1 cellular context compared by ENCODE assay signal in genomic region chr19:45469132-45469834, GRCh38.
TF ChIP-seq lines count a peak whose summit lies in the region.

No MANE protein-coding gene starts in this region.

TF ChIP-seq in A549, 52 proteins besides CTCF, POLR2A, EP300 and RAD21 (continued from another document):
- TF ChIP-seq HOXB5 (CRISPR knock-in tag; IDR thresholded peaks at IDR 0.05), result peak; percentile 89
- no peak for TF ChIP-seq POLR2AphosphoS2 (conservative IDR thresholded peaks at IDR 0.05; ENCODE audit: low read length)
- TF ChIP-seq HDAC2 (IDR thresholded peaks at IDR 0.05), result no peak
- TF ChIP-seq MYC (IDR thresholded peaks at IDR 0.05; ENCODE audit: borderline replicate concordance, low read length), result no peak
- TF ChIP-seq MAZ (IDR thresholded peaks at IDR 0.05; ENCODE audit: borderline replicate concordance, low read depth, low read length), result 0 out of 2 replicates have a peak, but pooled peaks have one; percentile 8
- no peak for TF ChIP-seq ATOH8 (CRISPR knock-in tag; IDR thresholded peaks at IDR 0.05; ENCODE audit: low read depth)
- peak; percentile 63; the same call in 1 of the 2 replicates for TF ChIP-seq PHF8 (IDR thresholded peaks at IDR 0.05; ENCODE audit: borderline replicate concordance, low read depth)
- TF ChIP-seq JUN (IDR thresholded peaks at IDR 0.05), result 0 out of 5 replicates have a peak, but pooled peaks of 1 of the 2 experiments have one; percentile 26
- TF ChIP-seq HOXA7 (CRISPR knock-in tag; IDR thresholded peaks at IDR 0.05), result peak; percentile 66; the same call in 1 of the 2 replicates
- no peak for TF ChIP-seq CHD2 (IDR thresholded peaks at IDR 0.05; ENCODE audit: low read length, partially characterized antibody)
- TF ChIP-seq FOSB (CRISPR knock-in tag; IDR thresholded peaks at IDR 0.05), result 0 out of 2 replicates have a peak, but pooled peaks have one; percentile 95
- TF ChIP-seq FOSL2 (IDR thresholded peaks at IDR 0.05), result no peak
- TF ChIP-seq FOSL2 (CRISPR knock-in tag; IDR thresholded peaks at IDR 0.05), result peak; percentile 60
- TF ChIP-seq PBX3 (IDR thresholded peaks at IDR 0.05), result no peak
- peak; percentile 97 for TF ChIP-seq TFCP2L1 (CRISPR knock-in tag; IDR thresholded peaks at IDR 0.05)
- TF ChIP-seq RARB (CRISPR knock-in tag; IDR thresholded peaks at IDR 0.05), result 0 out of 2 replicates have a peak, but pooled peaks have one; percentile 60
